ENCODE assay signal across 9 cellular contexts in genomic region chr14:76904100-76904739, GRCh38.
DNase-seq lines count a peak whose midpoint lies in the region; ATAC-seq and TF ChIP-seq lines count a peak whose summit lies in the region.
"Had no signal": no experiment of that assay in that cellular context is flagged by ENCODE, and none has a peak within 500 bp of the region (broad histone marks: within the 10 kb centered on the region; RNA-seq: fewer than 3 reads in every experiment).

No MANE protein-coding gene starts in this region.

- no peaks in the 10 kb centered on the region for H3K27me3 Mint-ChIP-seq in WTC11 (ENCODE audit: low read depth)

- peak; percentile 59 to 88 (median 72) for ATAC-seq in heart right ventricle
- no peak for ATAC-seq in WTC11
- no peak for ATAC-seq in HG02642 (IDR thresholded peaks at IDR 0.05; ENCODE audit: poor library complexity, unreplicated experiment)
- no peak for ATAC-seq in HG03469 (IDR thresholded peaks at IDR 0.05; ENCODE audit: unreplicated experiment)

- H3K4me3 Mint-ChIP-seq in WTC11, result no peak overlapping the region

- peaks cover 8% of the 10 kb centered on the region; the same call in 1 of the 2 replicates for H3K36me3 Mint-ChIP-seq in WTC11

- H3K4me1 ChIP-seq in heart right ventricle, result peaks cover 0 to 25% (median 18%) of the 10 kb centered on the region in 9 donors

- H3K27ac ChIP-seq in VCaP (peak overlapping the region; percentile 67), heart right ventricle (peak overlapping the region in 6 of 10 donors; percentile 29 to 68 (median 46)), skin epidermis (peak overlapping the region in 20 of 21 experiments; percentile 37 to 92 (median 73))

- H3K27ac Mint-ChIP-seq in WTC11, result no peak overlapping the region

- peaks cover 8% of the 10 kb centered on the region for H3K4me1 Mint-ChIP-seq in WTC11

- no peaks in the 10 kb centered on the region for H3K36me3 ChIP-seq in heart right ventricle

- CTCF ChIA-PET in WTC11 (lab: Charles Lee), result interaction anchor here (0.6 to 2.9 kb wide), 8 partner anchors 9 to 191 kb away, joined by 3 to 11 read pairs (median 5); no protein-coding TSS in a partner anchor

- TF ChIP-seq CTCF in VCaP (conservative IDR thresholded peaks at IDR 0.05) (no peak), heart right ventricle (IDR thresholded peaks at IDR 0.05) (no peak), WTC11 (IDR thresholded peaks at IDR 0.05) (no peak)

- no peaks in the 10 kb centered on the region for H3K27me3 ChIP-seq in heart right ventricle

- H3K9me3 ChIP-seq in heart right ventricle, result peaks cover 0 to 4% (median 0%) of the 10 kb centered on the region in 11 donors

- H3K4me3 ChIP-seq in heart right ventricle (no peak overlapping the region), skin epidermis (no peak overlapping the region)

- DNase-seq in EL (peak; percentile 91), heart right ventricle (peak; percentile 34 to 50), NOMO-1 treated with dmso at 0.1 percent for 144 hours (lab: John Stamatoyannopoulos, UW; ENCODE audit: unreplicated experiment) (no peak), WTC11 (ENCODE audit: low spot score) (no peak)
- DNase-seq: small intestine had no signal

- POLR2A ChIA-PET in WTC11 (lab: Charles Lee), result no interaction called here

- intact Hi-C loops in heart right ventricle (cut with DNase I), result no loop called here

- peaks cover 22% of the 10 kb centered on the region for H3K9me3 Mint-ChIP-seq in WTC11

- WGBS in heart right ventricle, 2 donors, result 65 to 67% methylated on average over 19 of the region's 19 CpGs

TF ChIP-seq in WTC11, 78 proteins besides CTCF, POLR2A, EP300 and RAD21 (continues in another document):
- no peak for TF ChIP-seq MYBL2 (CRISPR knock-in tag; IDR thresholded peaks at IDR 0.05)
- no peak for TF ChIP-seq IRF1 (CRISPR knock-in tag; IDR thresholded peaks at IDR 0.05)
- no peak for TF ChIP-seq ZNF138 (CRISPR knock-in tag; conservative IDR thresholded peaks at IDR 0.05)
- TF ChIP-seq ELF4 (CRISPR knock-in tag; IDR thresholded peaks at IDR 0.05; ENCODE audit: low read depth), result no peak
- TF ChIP-seq ZNF121 (CRISPR knock-in tag; IDR thresholded peaks at IDR 0.05), result no peak
- TF ChIP-seq TCF7 (CRISPR knock-in tag; IDR thresholded peaks at IDR 0.05; ENCODE audit: low read depth), result no peak
- no peak for TF ChIP-seq NFE2L1 (CRISPR knock-in tag; IDR thresholded peaks at IDR 0.05)
- no peak for TF ChIP-seq E2F5 (CRISPR knock-in tag; IDR thresholded peaks at IDR 0.05)
- no peak for TF ChIP-seq ZNF317 (CRISPR knock-in tag; IDR thresholded peaks at IDR 0.05; ENCODE audit: borderline replicate concordance, low read depth)
- TF ChIP-seq E2F4 (CRISPR knock-in tag; IDR thresholded peaks at IDR 0.05; ENCODE audit: borderline replicate concordance, low read depth), result no peak
- TF ChIP-seq HMGXB4 (CRISPR knock-in tag; IDR thresholded peaks at IDR 0.05), result no peak
- no peak for TF ChIP-seq E2F1 (CRISPR knock-in tag; IDR thresholded peaks at IDR 0.05)
- no peak for TF ChIP-seq AR (CRISPR knock-in tag; IDR thresholded peaks at IDR 0.05)
- no peak for TF ChIP-seq USF1 (CRISPR knock-in tag; IDR thresholded peaks at IDR 0.05)
- TF ChIP-seq ZNF281 (CRISPR knock-in tag; IDR thresholded peaks at IDR 0.05), result no peak

Comparison
In these comparisons a context has a peak if more than half of its experiments do, and no peak if none do; other contexts are left out.
1. DNase-seq: peak in EL (single experiment) and heart right ventricle (2 of 2); none in NOMO-1 treated with dmso at 0.1 percent for 144 hours (single experiment) and WTC11 (single experiment).
2. ATAC-seq: peak in heart right ventricle (8 of 8); none in WTC11 (single experiment), HG02642 (single experiment) and HG03469 (single experiment).
3. Peak in every context shown above with its lines, with median percentiles within 50 percentile points of each other: H3K27ac ChIP-seq.